26 cellular contexts compared by ENCODE assay signal in the genomic region with DNA sequence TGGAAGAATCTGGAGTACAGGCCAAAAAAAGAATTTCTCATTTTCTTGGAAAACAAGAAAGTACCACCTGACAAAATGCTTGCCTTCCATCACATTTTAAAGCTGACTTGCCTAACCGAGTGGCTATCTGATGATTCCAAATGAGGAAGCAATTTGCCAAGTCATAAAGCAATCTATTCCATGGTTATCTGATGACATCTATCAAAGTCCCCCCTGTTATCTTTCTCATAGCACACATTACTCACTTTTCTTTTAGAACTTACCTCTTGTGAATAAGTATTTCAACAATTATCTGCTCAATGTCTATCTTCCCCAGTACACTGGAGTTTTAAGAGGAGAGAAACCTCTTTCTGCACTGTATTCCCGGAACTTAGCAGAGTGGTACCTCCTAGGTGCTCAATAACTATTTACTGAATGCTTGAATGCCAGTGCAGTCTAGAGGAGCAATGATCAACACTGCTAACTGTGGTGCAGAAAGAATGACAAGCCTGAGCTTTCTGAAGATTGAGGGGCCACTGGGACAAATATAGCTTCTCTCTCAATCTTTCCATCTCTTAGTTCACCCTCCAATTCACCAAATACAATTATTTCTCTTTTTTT.
A peak's percentile ranks its signal among the peaks of the same experiment; 100 is the strongest.
DNase-seq lines count a peak whose midpoint lies in the region; ATAC-seq and TF ChIP-seq lines count a peak whose summit lies in the region.
"Had no signal": no experiment of that assay in that cellular context is flagged by ENCODE, and none has a peak within 500 bp of the region (broad histone marks: within the 10 kb centered on the region; RNA-seq: fewer than 3 reads in every experiment).

No MANE protein-coding gene starts in this region.

- intact Hi-C loops in mucosa of descending colon (cut with DNase I, micrococcal nuclease), result no loop called here

- DNase-seq in mucosa of descending colon (no peak), type B pancreatic cell (ENCODE audit: extremely low spot score, unreplicated experiment) (no peak)
- no peak for DNase-seq in activated CD4-positive, alpha-beta T cell treated with anti-CD3 and anti-CD28 coated beads for 4 hours
- DNase-seq: Caco-2; CD8-positive, alpha-beta T cell; H9; Karpas-422; NCI-H1092 treated with DMSO at 0.1 percent for 48 hours; NCI-H1436; NCI-H187; NCI-H2081 treated with DMSO at 0.1 percent for 48 hours; NCI-H2171; NCI-H226; NCI-H510A; NCI-H69; SHP77 treated with DMSO at 0.1 percent for 48 hours; SW 1271 had no signal

- ATAC-seq in mucosa of descending colon (peak; percentile 66), GM18517 (IDR thresholded peaks at IDR 0.05; ENCODE audit: unreplicated experiment) (no peak)
- ATAC-seq in activated T-helper 17 cell treated with anti-CD3 and anti-CD28 coated beads, Interleukin-2, amount 50 U/mL, for 72 hours (replicated peaks), result no peak
- ATAC-seq: CD8-positive, alpha-beta T cell; GM23338; Panc1 had no signal

- no peaks in the 10 kb centered on the region for H3K36me3 Mint-ChIP-seq in type B pancreatic cell
- no peaks in the 10 kb centered on the region for H3K36me3 Mint-ChIP-seq in activated T-helper 17 cell treated with anti-CD3 and anti-CD28 coated beads, Interleukin-2, amount 50 U/mL, for 72 hours (ENCODE audit: low read depth)
- H3K36me3 Mint-ChIP-seq: CD8-positive, alpha-beta T cell; IgD-negative memory B cell had no signal

- H3K27ac ChIP-seq in HEK293 (ENCODE audit: extremely low read depth, low read depth, low read length) (no peak overlapping the region), VCaP (peak overlapping the region; percentile 84)
- H3K27ac ChIP-seq: C4-2B had no signal

- H3K36me3 ChIP-seq in HEK293 (ENCODE audit: control insufficient read depth in 2 of 2, insufficient read depth in 1 of 2, low read length in 2 of 2), result no peaks in the 10 kb centered on the region
- peaks cover 6% of the 10 kb centered on the region for H3K36me3 ChIP-seq in mucosa of descending colon (ENCODE audit: low read depth)

- no peaks in the 10 kb centered on the region for H3K27me3 Mint-ChIP-seq in type B pancreatic cell
- H3K27me3 Mint-ChIP-seq in activated T-helper 17 cell treated with anti-CD3 and anti-CD28 coated beads, Interleukin-2, amount 50 U/mL, for 72 hours, result peaks cover 1% of the 10 kb centered on the region

- H3K4me3 ChIP-seq in HEK293 (ENCODE audit: low read depth, low read length) (no peak overlapping the region), mucosa of descending colon (no peak overlapping the region)
- H3K4me3 ChIP-seq: GM23338 had no signal

- CTCF ChIA-PET in HEK293 (lab: Yijun Ruan, JAX), result no interaction called here

- H3K9me3 ChIP-seq in HEK293 (ENCODE audit: control insufficient read depth, insufficient read depth, low read depth, low read length), result no peaks in the 10 kb centered on the region
- H3K9me3 ChIP-seq in mucosa of descending colon, result no peaks in the 10 kb centered on the region
- H3K9me3 ChIP-seq: Caco-2 had no signal

- H3K9me3 Mint-ChIP-seq in type B pancreatic cell, result no peaks in the 10 kb centered on the region
- H3K9me3 Mint-ChIP-seq in activated T-helper 17 cell treated with anti-CD3 and anti-CD28 coated beads, Interleukin-2, amount 50 U/mL, for 72 hours, result no peaks in the 10 kb centered on the region
- H3K9me3 Mint-ChIP-seq: CD8-positive, alpha-beta T cell; GM23338; H9; IgD-negative memory B cell had no signal

- H3K4me1 ChIP-seq in HEK293 (ENCODE audit: control insufficient read depth, insufficient read depth, low read length) (peaks cover 3% of the 10 kb centered on the region; the same call in 1 of the 2 replicates), mucosa of descending colon (ENCODE audit: low read depth) (peaks cover 32% of the 10 kb centered on the region)

- TF ChIP-seq CTCF in HEK293 (tag by site-specific recombination; IDR thresholded peaks at IDR 0.05) (no peak), VCaP (conservative IDR thresholded peaks at IDR 0.05) (no peak), mucosa of descending colon (IDR thresholded peaks at IDR 0.05) (no peak), type B pancreatic cell (conservative IDR thresholded peaks at IDR 0.05) (no peak)

- no peak overlapping the region for H3K4me3 Mint-ChIP-seq in type B pancreatic cell
- no peak overlapping the region for H3K4me3 Mint-ChIP-seq in activated T-helper 17 cell treated with anti-CD3 and anti-CD28 coated beads, Interleukin-2, amount 50 U/mL, for 72 hours
- H3K4me3 Mint-ChIP-seq: B cell; CD8-positive, alpha-beta T cell; GM23338; H9; IgD-negative memory B cell had no signal

- POLR2A ChIA-PET in HEK293 (lab: Yijun Ruan, JAX), result no interaction called here

- peaks cover 25% of the 10 kb centered on the region for H3K4me1 Mint-ChIP-seq in type B pancreatic cell (ENCODE audit: unreplicated experiment)
- H3K4me1 Mint-ChIP-seq in activated T-helper 17 cell treated with anti-CD3 and anti-CD28 coated beads, Interleukin-2, amount 50 U/mL, for 72 hours, result no peaks in the 10 kb centered on the region
- H3K4me1 Mint-ChIP-seq: B cell, IgD-negative memory B cell had no signal

- H3K27ac Mint-ChIP-seq in type B pancreatic cell, result peak overlapping the region; percentile 46
- H3K27ac Mint-ChIP-seq in activated T-helper 17 cell treated with anti-CD3 and anti-CD28 coated beads, Interleukin-2, amount 50 U/mL, for 72 hours, result no peak overlapping the region
- H3K27ac Mint-ChIP-seq: B cell; CD8-positive, alpha-beta T cell; GM23338; H9; IgD-negative memory B cell had no signal

TF ChIP-seq in HEK293, 187 proteins besides CTCF, POLR2A, EP300 and RAD21:
- no peak for TF ChIP-seq ZFHX2 (tag by site-specific recombination; conservative IDR thresholded peaks at IDR 0.05)
- TF ChIP-seq SCRT2 (tag by site-specific recombination; IDR thresholded peaks at IDR 0.05), result no peak
- no peak for TF ChIP-seq GLI4 (tag by site-specific recombination; IDR thresholded peaks at IDR 0.05)
- TF ChIP-seq, protein P1, sequence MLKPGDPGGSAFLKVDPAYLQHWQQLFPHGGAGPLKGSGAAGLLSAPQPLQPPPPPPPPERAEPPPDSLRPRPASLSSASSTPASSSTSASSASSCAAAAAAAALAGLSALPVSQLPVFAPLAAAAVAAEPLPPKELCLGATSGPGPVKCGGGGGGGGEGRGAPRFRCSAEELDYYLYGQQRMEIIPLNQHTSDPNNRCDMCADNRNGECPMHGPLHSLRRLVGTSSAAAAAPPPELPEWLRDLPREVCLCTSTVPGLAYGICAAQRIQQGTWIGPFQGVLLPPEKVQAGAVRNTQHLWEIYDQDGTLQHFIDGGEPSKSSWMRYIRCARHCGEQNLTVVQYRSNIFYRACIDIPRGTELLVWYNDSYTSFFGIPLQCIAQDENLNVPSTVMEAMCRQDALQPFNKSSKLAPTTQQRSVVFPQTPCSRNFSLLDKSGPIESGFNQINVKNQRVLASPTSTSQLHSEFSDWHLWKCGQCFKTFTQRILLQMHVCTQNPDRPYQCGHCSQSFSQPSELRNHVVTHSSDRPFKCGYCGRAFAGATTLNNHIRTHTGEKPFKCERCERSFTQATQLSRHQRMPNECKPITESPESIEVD (tag by site-specific recombination; IDR thresholded peaks at IDR 0.05), result 0 out of 2 replicates have a peak, but pooled peaks have one; percentile 30
- TF ChIP-seq, protein P2, sequence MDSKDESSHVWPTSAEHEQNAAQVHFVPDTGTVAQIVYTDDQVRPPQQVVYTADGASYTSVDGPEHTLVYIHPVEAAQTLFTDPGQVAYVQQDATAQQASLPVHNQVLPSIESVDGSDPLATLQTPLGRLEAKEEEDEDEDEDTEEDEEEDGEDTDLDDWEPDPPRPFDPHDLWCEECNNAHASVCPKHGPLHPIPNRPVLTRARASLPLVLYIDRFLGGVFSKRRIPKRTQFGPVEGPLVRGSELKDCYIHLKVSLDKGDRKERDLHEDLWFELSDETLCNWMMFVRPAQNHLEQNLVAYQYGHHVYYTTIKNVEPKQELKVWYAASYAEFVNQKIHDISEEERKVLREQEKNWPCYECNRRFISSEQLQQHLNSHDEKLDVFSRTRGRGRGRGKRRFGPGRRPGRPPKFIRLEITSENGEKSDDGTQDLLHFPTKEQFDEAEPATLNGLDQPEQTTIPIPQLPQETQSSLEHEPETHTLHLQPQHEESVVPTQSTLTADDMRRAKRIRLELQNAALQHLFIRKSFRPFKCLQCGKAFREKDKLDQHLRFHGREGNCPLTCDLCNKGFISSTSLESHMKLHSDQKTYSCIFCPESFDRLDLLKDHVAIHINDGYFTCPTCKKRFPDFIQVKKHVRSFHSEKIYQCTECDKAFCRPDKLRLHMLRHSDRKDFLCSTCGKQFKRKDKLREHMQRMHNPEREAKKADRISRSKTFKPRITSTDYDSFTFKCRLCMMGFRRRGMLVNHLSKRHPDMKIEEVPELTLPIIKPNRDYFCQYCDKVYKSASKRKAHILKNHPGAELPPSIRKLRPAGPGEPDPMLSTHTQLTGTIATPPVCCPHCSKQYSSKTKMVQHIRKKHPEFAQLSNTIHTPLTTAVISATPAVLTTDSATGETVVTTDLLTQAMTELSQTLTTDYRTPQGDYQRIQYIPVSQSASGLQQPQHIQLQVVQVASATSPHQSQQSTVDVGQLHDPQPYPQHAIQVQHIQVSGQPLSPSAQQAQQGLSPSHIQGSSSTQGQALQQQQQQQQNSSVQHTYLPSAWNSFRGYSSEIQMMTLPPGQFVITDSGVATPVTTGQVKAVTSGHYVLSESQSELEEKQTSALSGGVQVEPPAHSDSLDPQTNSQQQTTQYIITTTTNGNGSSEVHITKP (tag by site-specific recombination; IDR thresholded peaks at IDR 0.05), result peak; percentile 79
